ENCODE assay signal across 8 cellular contexts in genomic region chr2:144358979-144359541, GRCh38.
DNase-seq lines count a peak whose midpoint lies in the region; ATAC-seq, FAIRE-seq and TF ChIP-seq lines count a peak whose summit lies in the region.

No MANE protein-coding gene starts in this region.

- DNase-seq in GM12892 (ENCODE audit: insufficient read length) (no peak), HT1080 (ENCODE audit: low read depth) (peak; percentile 46), fibroblast of pulmonary artery (ENCODE audit: low read depth) (peak; percentile 52), NOMO-1 treated with DMSO at 0.1 percent for 48 hours (lab: John Stamatoyannopoulos, UW; ENCODE audit: unreplicated experiment) (no peak), substantia nigra (lab: John Stamatoyannopoulos, UW) (no peak), NCI-H345 (lab: John Stamatoyannopoulos, UW) (no peak), COLO668 (lab: John Stamatoyannopoulos, UW; ENCODE audit: unreplicated experiment) (no peak)

- TF ChIP-seq CTCF in fibroblast of pulmonary artery (IDR thresholded peaks at IDR 0.05; ENCODE audit: low read length, missing control alignments) = no peak

- H3K4me3 ChIP-seq in fibroblast of pulmonary artery (replicated peaks; ENCODE audit: low read depth, low read length) = no peak overlapping the region

- ATAC-seq in GM21515 (IDR thresholded peaks at IDR 0.05; ENCODE audit: unreplicated experiment) = peak; percentile 51

- peak; percentile 90 for FAIRE-seq in GM12892 (lab: Jason Lieb, UNC)

- H3K27ac ChIP-seq in substantia nigra (ENCODE audit: low read depth, low read length, poor library complexity, severe bottlenecking) = no peak overlapping the region

- peak; percentile 79 for TF ChIP-seq POLR2A in GM12892 (IDR thresholded peaks at IDR 0.05; ENCODE audit: low read depth, low read length)

Comparison
In these comparisons a context has a peak if more than half of its experiments do, and no peak if none do; other contexts are left out.
1. DNase-seq: peak in HT1080 (single experiment) and fibroblast of pulmonary artery (single experiment); none in GM12892 (single experiment), NOMO-1 treated with DMSO at 0.1 percent for 48 hours (single experiment), substantia nigra (0 of 49), NCI-H345 (single experiment) and COLO668 (single experiment).